In genomic region chr15:41919954-41920538, GRCh38 we compare ENCODE assay signal across 13 cellular contexts. TPM values are rescaled to one million over a fixed set of nuclear protein-coding genes. Genes with fewer than 3 reads are reported as not detected.
DNase-seq lines count a peak whose midpoint lies in the region; ATAC-seq lines count a peak whose summit lies in the region.
"Had no signal": no experiment of that assay in that cellular context is flagged by ENCODE, and none has a peak within 500 bp of the region (broad histone marks: within the 10 kb centered on the region; RNA-seq: fewer than 3 reads in every experiment).

No MANE protein-coding gene starts in this region.

- intact Hi-C loops in Right ventricle myocardium inferior (cut with DNase I) (loop anchor here (2.0 to 10.0 kb wide), 2 partner anchors 47 to 135 kb away; no protein-coding TSS in a partner anchor), Right ventricle myocardium superior (cut with DNase I) (no loop called here), aorta (cut with DNase I) (loop anchor here in 1 of 2 donors (10.0 kb wide), 1 partner anchor 135 kb away; no protein-coding TSS in a partner anchor)

- peaks cover 0 to 4% of the 10 kb centered on the region in 2 donors for H3K4me1 ChIP-seq in aorta (ENCODE audit: control insufficient read depth in 1 of 2, insufficient read depth in 2 of 2, low read length in 2 of 2)
- H3K4me1 ChIP-seq: HAP-1 had no signal

- H3K27ac ChIP-seq in aorta (ENCODE audit: low read depth in 1 of 2, low read length in 2 of 2) = peak overlapping the region; percentile 18 to 70
- H3K27ac ChIP-seq: adrenal gland had no signal

- no peak overlapping the region for H3K4me3 ChIP-seq in aorta (ENCODE audit: low read length in 2 of 2)
- H3K4me3 ChIP-seq: adrenal gland, HAP-1, mucosa of descending colon had no signal

- no peaks in the 10 kb centered on the region for H3K9me3 ChIP-seq in aorta (ENCODE audit: control insufficient read depth, low read length)
- H3K9me3 ChIP-seq: adrenal gland, HAP-1, mucosa of descending colon had no signal

- WGBS in aorta, 2 donors = 5% methylated on average over 3 of the region's 3 CpGs

- no peaks in the 10 kb centered on the region for H3K36me3 ChIP-seq in aorta (ENCODE audit: control insufficient read depth in 1 of 2, insufficient read depth in 2 of 2, low read length in 1 of 2)

- ATAC-seq in Right ventricle myocardium inferior (peak; percentile 26), Right ventricle myocardium superior (ENCODE audit: poor library complexity) (no peak), aorta (ENCODE audit: low FRiP score) (peak; percentile 54)
- ATAC-seq: mucosa of descending colon; stimulated activated naive CD8-positive, alpha-beta T cell treated with anti-CD3 and anti-CD28 coated beads, Interleukin-15, amount 100 ng/mL, for 72 hours had no signal

- DNase-seq in Right ventricle myocardium inferior (ENCODE audit: missing footprints) = no peak
- no peak for DNase-seq in Right ventricle myocardium superior
- DNase-seq in fibroblast of gingiva (ENCODE audit: low read depth) = peak; percentile 79
- peak; percentile 66 for DNase-seq in mucosa of gallbladder (ENCODE audit: low spot score)
- DNase-seq in aorta = no peak
- no peak for DNase-seq in AML-193 (lab: John Stamatoyannopoulos, UW)
- no peak for DNase-seq in effector CD4-positive, alpha-beta T cell
- no peak for DNase-seq in DMS153 treated with DMSO at 0.1 percent for 48 hours (lab: John Stamatoyannopoulos, UW; ENCODE audit: unreplicated experiment)
- DNase-seq: mucosa of descending colon; NCI-H345; stimulated activated naive CD8-positive, alpha-beta T cell treated with anti-CD3 and anti-CD28 coated beads, Interleukin-15, amount 100 ng/mL, for 72 hours had no signal

- no peaks in the 10 kb centered on the region for H3K27me3 ChIP-seq in aorta (ENCODE audit: control insufficient read depth in 1 of 2, insufficient read depth in 2 of 2, low read length in 1 of 2)
- H3K27me3 ChIP-seq: adrenal gland had no signal

RNA-seq across cellular contexts. Expression of gene SPTBN5, which starts 26.2 kb away (rescaled TPM):
- 3.5 TPM for total RNA-seq in Right ventricle myocardium inferior
- 3.4 TPM for total RNA-seq in Right ventricle myocardium superior
- total RNA-seq in mucosa of gallbladder = 7.1 TPM
- total RNA-seq in aorta = 1 to 10 TPM; 1.9 to 5.5 TPM
- 10 to 100 TPM in 1 of 2 donors, under 1 TPM in 1; 0.63 to 10.5 TPM for polyA plus RNA-seq in aorta

RNA-seq across cellular contexts. Expression of gene EHD4, which starts 52.3 kb away (rescaled TPM):
- total RNA-seq in Right ventricle myocardium inferior = 55.5 TPM
- 47.2 TPM for total RNA-seq in Right ventricle myocardium superior
- total RNA-seq in mucosa of gallbladder = 39.7 TPM
- 10 to 100 TPM; 47.3 to 56.6 TPM for total RNA-seq in aorta
- polyA plus RNA-seq in aorta = 10 to 100 TPM; 11.4 to 12.6 TPM

Comparison
In these comparisons a context has a peak if more than half of its experiments do, and no peak if none do; other contexts are left out.
1. DNase-seq: peak in fibroblast of gingiva (single experiment) and mucosa of gallbladder (single experiment); none in Right ventricle myocardium inferior (single experiment), Right ventricle myocardium superior (single experiment), aorta (0 of 2), AML-193 (0 of 2), effector CD4-positive, alpha-beta T cell (single experiment) and DMS153 treated with DMSO at 0.1 percent for 48 hours (single experiment).